ENCODE assay signal across 13 cellular contexts in genomic region chr10:60394444-60394843, GRCh38. TPM values are rescaled to one million over a fixed set of nuclear protein-coding genes. Genes with fewer than 3 reads are reported as not detected.
DNase-seq lines count a peak whose midpoint lies in the region; ATAC-seq and TF ChIP-seq lines count a peak whose summit lies in the region.
"Had no signal": no experiment of that assay in that cellular context is flagged by ENCODE, and none has a peak within 500 bp of the region (broad histone marks: within the 10 kb centered on the region; RNA-seq: fewer than 3 reads in every experiment).

No MANE protein-coding gene starts in this region.

- CTCF ChIA-PET in activated CD8-positive, alpha-beta T cell treated with anti-CD3 and anti-CD28 coated beads for 36 hours (lab: Charles Lee): no interaction called here

- peaks cover 2% of the 10 kb centered on the region for H3K27me3 Mint-ChIP-seq in activated CD8-positive, alpha-beta T cell treated with anti-CD3 and anti-CD28 coated beads for 36 hours
- H3K27me3 Mint-ChIP-seq in memory B cell: no peaks in the 10 kb centered on the region
- H3K27me3 Mint-ChIP-seq: activated naive CD8-positive, alpha-beta T cell had no signal

- peak; percentile 84 for ATAC-seq in activated CD8-positive, alpha-beta T cell treated with anti-CD3 and anti-CD28 coated beads for 36 hours
- ATAC-seq in memory B cell (ENCODE audit: low read depth) (peak; percentile 49), HG02610 (IDR thresholded peaks at IDR 0.05; ENCODE audit: unreplicated experiment) (no peak), HG03565 (IDR thresholded peaks at IDR 0.05; ENCODE audit: unreplicated experiment) (no peak), HG03378 (IDR thresholded peaks at IDR 0.05; ENCODE audit: unreplicated experiment) (no peak), omental fat pad (ENCODE audit: low FRiP score) (no peak)

- no peaks in the 10 kb centered on the region for H3K36me3 Mint-ChIP-seq in activated CD8-positive, alpha-beta T cell treated with anti-CD3 and anti-CD28 coated beads for 36 hours (ENCODE audit: low read depth)
- peaks cover 2% of the 10 kb centered on the region for H3K36me3 Mint-ChIP-seq in memory B cell
- H3K36me3 Mint-ChIP-seq: activated naive CD8-positive, alpha-beta T cell had no signal

- H3K9me3 Mint-ChIP-seq in activated CD8-positive, alpha-beta T cell treated with anti-CD3 and anti-CD28 coated beads for 36 hours: no peaks in the 10 kb centered on the region
- H3K9me3 Mint-ChIP-seq in memory B cell: no peaks in the 10 kb centered on the region

- POLR2A ChIA-PET in activated CD8-positive, alpha-beta T cell treated with anti-CD3 and anti-CD28 coated beads for 36 hours (lab: Charles Lee): interaction anchor here (0.5 kb wide), 1 partner anchor 174 kb away, joined by 3 read pairs; no protein-coding TSS in a partner anchor

- no peak overlapping the region for H3K4me3 Mint-ChIP-seq in activated CD8-positive, alpha-beta T cell treated with anti-CD3 and anti-CD28 coated beads for 36 hours
- H3K4me3 Mint-ChIP-seq in memory B cell: no peak overlapping the region
- H3K4me3 Mint-ChIP-seq: activated naive CD8-positive, alpha-beta T cell had no signal

- peak; percentile 63 for DNase-seq in Ammon's horn (ENCODE audit: low spot score)
- DNase-seq in DMS 273 (lab: John Stamatoyannopoulos, UW; ENCODE audit: unreplicated experiment): peak; percentile 71
- DNase-seq in activated CD8-positive, alpha-beta T cell treated with anti-CD3 and anti-CD28 coated beads for 36 hours: peak; percentile 46
- no peak for DNase-seq in memory B cell (ENCODE audit: low spot score in 2 of 2)
- no peak for DNase-seq in omental fat pad (ENCODE audit: low spot score)
- DNase-seq: heart left ventricle, IMR-90, NCI-H1417, NCI-H446 treated with DMSO at 0.1 percent for 48 hours had no signal

- intact Hi-C loops in activated CD8-positive, alpha-beta T cell treated with anti-CD3 and anti-CD28 coated beads for 36 hours (cut with micrococcal nuclease): no loop called here

- H3K4me1 Mint-ChIP-seq in activated CD8-positive, alpha-beta T cell treated with anti-CD3 and anti-CD28 coated beads for 36 hours (ENCODE audit: low read depth): peaks cover 6% of the 10 kb centered on the region
- peaks cover 12% of the 10 kb centered on the region for H3K4me1 Mint-ChIP-seq in memory B cell

- no peak overlapping the region for H3K27ac Mint-ChIP-seq in activated CD8-positive, alpha-beta T cell treated with anti-CD3 and anti-CD28 coated beads for 36 hours
- H3K27ac Mint-ChIP-seq in memory B cell: no peak overlapping the region
- H3K27ac Mint-ChIP-seq: activated naive CD8-positive, alpha-beta T cell had no signal

- TF ChIP-seq CTCF in activated CD8-positive, alpha-beta T cell treated with anti-CD3 and anti-CD28 coated beads for 36 hours (IDR thresholded peaks at IDR 0.05): no peak
- no peak for TF ChIP-seq CTCF in omental fat pad (IDR thresholded peaks at IDR 0.05)

RNA-seq across cellular contexts. Expression of gene ANK3, which starts 4.8 kb away (rescaled TPM):
- total RNA-seq in activated CD8-positive, alpha-beta T cell treated with anti-CD3 and anti-CD28 coated beads for 36 hours: 10 to 100 TPM; 10.3 to 12.0 TPM
- total RNA-seq in omental fat pad: 10 to 100 TPM; 10.5 to 22.5 (median 13.3) TPM

Comparison
In these comparisons a context has a peak if more than half of its experiments do, and no peak if none do; other contexts are left out.
1. DNase-seq: peak in Ammon's horn (single experiment), DMS 273 (single experiment) and activated CD8-positive, alpha-beta T cell treated with anti-CD3 and anti-CD28 coated beads for 36 hours (single experiment); none in memory B cell (0 of 2) and omental fat pad (single experiment).
2. ATAC-seq: peak in activated CD8-positive, alpha-beta T cell treated with anti-CD3 and anti-CD28 coated beads for 36 hours (single experiment) and memory B cell (single experiment); none in HG02610 (single experiment), HG03565 (single experiment), HG03378 (single experiment) and omental fat pad (single experiment).